Comparison of ENCODE assay signal across 10 cellular contexts in the genomic region with DNA sequence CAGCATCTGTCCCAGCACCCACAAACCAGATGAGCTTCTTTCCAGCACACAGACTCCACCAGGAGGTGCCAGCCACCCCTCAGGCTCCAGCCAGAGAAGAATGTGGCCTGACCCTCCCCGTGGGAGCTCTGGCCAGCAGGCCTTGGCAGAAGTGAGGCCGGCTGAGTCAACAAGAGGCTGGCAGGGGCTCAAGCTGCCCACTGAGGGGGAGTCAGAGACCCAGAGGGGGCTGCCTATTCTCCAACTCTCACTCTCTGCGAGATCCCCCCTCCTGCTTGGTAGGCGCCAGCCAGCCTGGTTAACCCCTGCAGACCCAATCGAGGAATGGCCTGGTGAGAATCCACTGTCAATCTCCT. TPM values are rescaled to one million over a fixed set of nuclear protein-coding genes. Genes with fewer than 3 reads are reported as not detected.
DNase-seq lines count a peak whose midpoint lies in the region; ATAC-seq and TF ChIP-seq lines count a peak whose summit lies in the region.
"Had no signal": no experiment of that assay in that cellular context is flagged by ENCODE, and none has a peak within 500 bp of the region (broad histone marks: within the 10 kb centered on the region; RNA-seq: fewer than 3 reads in every experiment).

No MANE protein-coding gene starts in this region.

- H3K27ac ChIP-seq in GM23248 (no peak overlapping the region), right cardiac atrium (ENCODE audit: low read length) (no peak overlapping the region), A673 (ENCODE audit: low read depth, low read length, poor library complexity, severe bottlenecking) (no peak overlapping the region)

- no peak for ATAC-seq in right cardiac atrium
- no peak for ATAC-seq in GM19395 (IDR thresholded peaks at IDR 0.05; ENCODE audit: unreplicated experiment)

- H3K9ac ChIP-seq in GM23248 = no peak overlapping the region

- in situ Hi-C loops in GM23248 (cut with MboI) = no loop called here

- no peak overlapping the region for H3K4me3 ChIP-seq in GM23248
- no peak overlapping the region for H3K4me3 ChIP-seq in right cardiac atrium (ENCODE audit: low read length)
- H3K4me3 ChIP-seq in A673 (ENCODE audit: low read depth, low read length, poor library complexity, severe bottlenecking) = no peak overlapping the region

- H3F3A ChIP-seq in GM23248 (ENCODE audit: insufficient read depth) = 0 out of 2 replicates have a peak, but pooled peaks cover 4% of the 10 kb centered on the region

- H3K36me3 ChIP-seq in GM23248 (ENCODE audit: low read depth) (no peaks in the 10 kb centered on the region), A673 (ENCODE audit: insufficient read depth, low read length, poor library complexity, severe bottlenecking) (no peaks in the 10 kb centered on the region)

- H3K4me2 ChIP-seq in GM23248 (ENCODE audit: unreplicated experiment) = peak overlapping the region; percentile 34

- no peak for TF ChIP-seq CTCF in A673 (conservative IDR thresholded peaks at IDR 0.05; ENCODE audit: low read depth, low read length)

- no peaks in the 10 kb centered on the region for H3K27me3 ChIP-seq in GM23248 (replicated peaks; ENCODE audit: insufficient read depth)
- no peaks in the 10 kb centered on the region for H3K27me3 ChIP-seq in right cardiac atrium (ENCODE audit: control insufficient read depth, insufficient read depth)
- no peaks in the 10 kb centered on the region for H3K27me3 ChIP-seq in A673 (replicated peaks; ENCODE audit: insufficient read depth, low read depth, low read length, poor library complexity)

- no TSS peak for BruUV-seq in A673 (replicated peaks; lab: Mats Ljungman, UMichigan)

- H4K20me1 ChIP-seq in GM23248 (ENCODE audit: insufficient read depth) = no peaks in the 10 kb centered on the region

- no peak overlapping the region for H2AFZ ChIP-seq in GM23248

- intact Hi-C loops in right cardiac atrium (cut with DNase I) (loop anchor here in 1 of 4 donors (10.0 kb wide), 1 partner anchor 45 kb away; no protein-coding TSS in a partner anchor), A673 (cut with micrococcal nuclease; ENCODE audit: unreplicated experiment) (no loop called here)

- DNase-seq in GM23248 = peak; percentile 89
- peak; percentile 89 for DNase-seq in amniotic epithelial cell (ENCODE audit: low read depth)
- peak; percentile 70 to 88 (median 82) for DNase-seq in right cardiac atrium
- peak; percentile 89 for DNase-seq in putamen (ENCODE audit: low spot score)
- no peak for DNase-seq in A673 (ENCODE audit: low spot score)
- no peak for DNase-seq in T-helper 2 cell
- no peak for DNase-seq in activated effector memory CD4-positive, alpha-beta T cell treated with anti-CD3 and anti-CD28 coated beads, Interleukin-2, amount 50 U/mL, for 16 hours
- DNase-seq: activated T-cell treated with anti-CD3 and anti-CD28 coated beads, Interleukin-2, amount 50 U/mL, for 48 hours had no signal

- no peaks in the 10 kb centered on the region for H3K9me2 ChIP-seq in GM23248 (ENCODE audit: insufficient read depth)

- H3K9me3 ChIP-seq in GM23248 (ENCODE audit: low read depth) = no peaks in the 10 kb centered on the region
- no peaks in the 10 kb centered on the region for H3K9me3 ChIP-seq in right cardiac atrium (ENCODE audit: control insufficient read depth, low read length)
- no peaks in the 10 kb centered on the region for H3K9me3 ChIP-seq in A673 (ENCODE audit: low read depth, low read length, poor library complexity, severe bottlenecking)

- 25 to 28% methylated on average over 5 of the region's 5 CpGs for WGBS in GM23248 (ENCODE audit: low coverage in 1 of 2, low lambda C conversion rate in 2 of 2, missing lambda C conversion rate in 2 of 2), 2 experiments
- WGBS in right cardiac atrium = 33% methylated on average over 5 of the region's 5 CpGs

- CTCF ChIA-PET in A673 (lab: Charles Lee) = interaction anchor here (0.6 kb wide), 1 partner anchor 918 kb away, joined by 4 read pairs; a partner anchor contains a TSS

- H3K79me2 ChIP-seq in GM23248 (ENCODE audit: insufficient read depth) = no peaks in the 10 kb centered on the region

- H3K4me1 ChIP-seq in GM23248 (ENCODE audit: insufficient read depth) = peaks cover 43% of the 10 kb centered on the region
- H3K4me1 ChIP-seq in right cardiac atrium (ENCODE audit: control insufficient read depth, insufficient read depth, low read length) = peaks cover 12% of the 10 kb centered on the region
- H3K4me1 ChIP-seq in A673 (ENCODE audit: insufficient read depth, low read length, poor library complexity, severe bottlenecking) = peaks cover 6% of the 10 kb centered on the region

- POLR2A ChIA-PET in A673 (lab: Charles Lee; ENCODE audit: low non-redundant PET) = no interaction called here

RNA-seq across cellular contexts. Expression of a gene that starts 10.6 kb away (rescaled TPM):
- 59.7 and 83.8 TPM in 2 replicates for total RNA-seq in GM23248 (2014; rRNA removed; shearing (Covaris generic))
- polyA plus RNA-seq in GM23248 (2016; fragmentation: Nextera tagmentation; extraction: Ambion mirVana) (122 and 130 TPM in 2 replicates), right cardiac atrium (20.7 TPM)
- total RNA-seq in right cardiac atrium (10 to 100 TPM; 19.7 to 31.3 (median 21.7) TPM), A673 (2021) (1.1 and 1.6 TPM in 2 replicates)

RNA-seq across cellular contexts. Expression of a gene that starts 30.2 kb away (rescaled TPM):
- total RNA-seq in GM23248 (2014; rRNA removed; shearing (Covaris generic)) = not detected in 2 replicates
- 0.35 and 0.91 TPM in 2 replicates for polyA plus RNA-seq in GM23248 (2016; fragmentation: Nextera tagmentation; extraction: Ambion mirVana)
- under 1 TPM in 1 of 4 donors, not detected in 3; 0.44 TPM for total RNA-seq in right cardiac atrium
- polyA plus RNA-seq in right cardiac atrium = not detected
- total RNA-seq in A673 (2021) = not detected in 2 replicates
- total RNA-seq: SK-MEL-5 had no signal

RNA-seq across cellular contexts. Expression of a gene that starts 30.5 kb away (rescaled TPM):
- total RNA-seq in GM23248 (2014; rRNA removed; shearing (Covaris generic)) = 4.4 and 8.3 TPM in 2 replicates
- polyA plus RNA-seq in GM23248 (2016; fragmentation: Nextera tagmentation; extraction: Ambion mirVana) (2.7 and 2.8 TPM in 2 replicates), right cardiac atrium (8.3 TPM)
- total RNA-seq in right cardiac atrium (10 to 100 TPM in 2 of 4 donors, 1 to 10 TPM in 2; 6.6 to 11.4 (median 9.6) TPM), A673 (2021) (0.26 and 1.0 TPM in 2 replicates)

RNA-seq across cellular contexts. Expression of a gene that starts 59.0 kb away (rescaled TPM):
- total RNA-seq in GM23248 (2014; rRNA removed; shearing (Covaris generic)) = 29.7 and 36.9 TPM in 2 replicates
- polyA plus RNA-seq in GM23248 (2016; fragmentation: Nextera tagmentation; extraction: Ambion mirVana) (29.7 and 29.9 TPM in 2 replicates), right cardiac atrium (27.2 TPM)
- total RNA-seq in right cardiac atrium (10 to 100 TPM; 23.3 to 29.0 (median 26.0) TPM), A673 (2021) (74.6 and 79.4 TPM in 2 replicates)

Comparison
In these comparisons a context has a peak if more than half of its experiments do, and no peak if none do; other contexts are left out.
1. DNase-seq: peak in GM23248 (single experiment), amniotic epithelial cell (single experiment), right cardiac atrium (3 of 3) and putamen (single experiment); none in A673 (single experiment), T-helper 2 cell (0 of 5) and activated effector memory CD4-positive, alpha-beta T cell treated with anti-CD3 and anti-CD28 coated beads, Interleukin-2, amount 50 U/mL, for 16 hours (single experiment).